In genomic region chr11:86068951-86069407, GRCh38 we compare ENCODE assay signal across 8 cellular contexts. TPM values are rescaled to one million over a fixed set of nuclear protein-coding genes. Genes with fewer than 3 reads are reported as not detected.
DNase-seq lines count a peak whose midpoint lies in the region; ATAC-seq and TF ChIP-seq lines count a peak whose summit lies in the region.

Gene PICALM, minus strand, starts transcription at chr11:86069084. Its CDS starts 304 bp downstream, at chr11:86068780.

- DNase-seq in GM13977 (ENCODE audit: low spot score): peak; percentile 97
- DNase-seq in NCI-H1694 (lab: John Stamatoyannopoulos, UW): peak; percentile 89
- peak; percentile 98 for DNase-seq in amniotic stem cell (lab: John Stamatoyannopoulos, UW)
- peak; percentile 99 for DNase-seq in left cardiac atrium
- DNase-seq in progenitor cell of endocrine pancreas (ENCODE audit: low spot score, unreplicated experiment): peak; percentile 97
- DNase-seq in ureter (ENCODE audit: low spot score): peak; percentile 99

- H3K4me3 Mint-ChIP-seq in T-helper 1 cell treated with Interleukin-12 subunit alpha and Interleukin-12 subunit beta and Interleukin-4 antibody, amounts not matched to agents 30 μg/mL and 1 μg/mL, for 36 hours: peak within 1 kb of the TSS; percentile 99
- peak within 1 kb of the TSS; percentile 100 for H3K4me3 Mint-ChIP-seq in progenitor cell of endocrine pancreas (ENCODE audit: low read depth)

- H3K27me3 Mint-ChIP-seq in T-helper 1 cell treated with Interleukin-12 subunit alpha and Interleukin-12 subunit beta and Interleukin-4 antibody, amounts not matched to agents 30 μg/mL and 1 μg/mL, for 36 hours (ENCODE audit: low read depth): no peaks in the 10 kb centered on the region
- no peaks in the 10 kb centered on the region for H3K27me3 Mint-ChIP-seq in progenitor cell of endocrine pancreas

- no peak for TF ChIP-seq CTCF in GM13977 (IDR thresholded peaks at IDR 0.05; ENCODE audit: extremely low read depth, insufficient read depth, missing control alignments)
- no peak for TF ChIP-seq CTCF in progenitor cell of endocrine pancreas (IDR thresholded peaks at IDR 0.05; ENCODE audit: unreplicated experiment)

- ATAC-seq in HG02884 (IDR thresholded peaks at IDR 0.05; ENCODE audit: unreplicated experiment) (peak; percentile 78), left cardiac atrium (peak; percentile 96 to 97)

- peaks cover 32% of the 10 kb centered on the region for H3K4me1 Mint-ChIP-seq in T-helper 1 cell treated with Interleukin-12 subunit alpha and Interleukin-12 subunit beta and Interleukin-4 antibody, amounts not matched to agents 30 μg/mL and 1 μg/mL, for 36 hours (ENCODE audit: low read depth)
- peaks cover 30% of the 10 kb centered on the region for H3K4me1 Mint-ChIP-seq in progenitor cell of endocrine pancreas (ENCODE audit: low read depth)

- in situ Hi-C loops in GM13977 (cut with MboI; ENCODE audit: low pct_unique_long_range_greater_than_20kb, low sequenced_read_pairs, unreplicated experiment): no loop called here

- no peaks in the 10 kb centered on the region for H3K9me3 Mint-ChIP-seq in T-helper 1 cell treated with Interleukin-12 subunit alpha and Interleukin-12 subunit beta and Interleukin-4 antibody, amounts not matched to agents 30 μg/mL and 1 μg/mL, for 36 hours
- no peaks in the 10 kb centered on the region for H3K9me3 Mint-ChIP-seq in progenitor cell of endocrine pancreas (ENCODE audit: low read depth)

- H3K36me3 Mint-ChIP-seq in T-helper 1 cell treated with Interleukin-12 subunit alpha and Interleukin-12 subunit beta and Interleukin-4 antibody, amounts not matched to agents 30 μg/mL and 1 μg/mL, for 36 hours (ENCODE audit: low read depth): peaks cover 13% of the 10 kb centered on the region
- H3K36me3 Mint-ChIP-seq in progenitor cell of endocrine pancreas (ENCODE audit: insufficient read depth): no peaks in the 10 kb centered on the region

- intact Hi-C loops in left cardiac atrium (cut with DNase I): loop anchor here in 1 of 2 donors (2.0 to 5.0 kb wide), 2 partner anchors 106 to 123 kb away; no protein-coding TSS in a partner anchor

- peak within 1 kb of the TSS; percentile 89 for H3K27ac Mint-ChIP-seq in T-helper 1 cell treated with Interleukin-12 subunit alpha and Interleukin-12 subunit beta and Interleukin-4 antibody, amounts not matched to agents 30 μg/mL and 1 μg/mL, for 36 hours
- H3K27ac Mint-ChIP-seq in progenitor cell of endocrine pancreas: peak within 1 kb of the TSS; percentile 99

RNA-seq across cellular contexts. Expression of gene PICALM, which starts in this region (rescaled TPM):
- 100 to 1,000 TPM; 148 to 260 TPM for total RNA-seq in left cardiac atrium
- 129 and 133 TPM in 2 replicates for total RNA-seq in progenitor cell of endocrine pancreas
- total RNA-seq in ureter: 261 TPM

Comparison
In these comparisons a context has a peak if more than half of its experiments do, and no peak if none do; other contexts are left out.
1. Peak in every context shown above with its lines: DNase-seq and ATAC-seq.